In the genomic region with DNA sequence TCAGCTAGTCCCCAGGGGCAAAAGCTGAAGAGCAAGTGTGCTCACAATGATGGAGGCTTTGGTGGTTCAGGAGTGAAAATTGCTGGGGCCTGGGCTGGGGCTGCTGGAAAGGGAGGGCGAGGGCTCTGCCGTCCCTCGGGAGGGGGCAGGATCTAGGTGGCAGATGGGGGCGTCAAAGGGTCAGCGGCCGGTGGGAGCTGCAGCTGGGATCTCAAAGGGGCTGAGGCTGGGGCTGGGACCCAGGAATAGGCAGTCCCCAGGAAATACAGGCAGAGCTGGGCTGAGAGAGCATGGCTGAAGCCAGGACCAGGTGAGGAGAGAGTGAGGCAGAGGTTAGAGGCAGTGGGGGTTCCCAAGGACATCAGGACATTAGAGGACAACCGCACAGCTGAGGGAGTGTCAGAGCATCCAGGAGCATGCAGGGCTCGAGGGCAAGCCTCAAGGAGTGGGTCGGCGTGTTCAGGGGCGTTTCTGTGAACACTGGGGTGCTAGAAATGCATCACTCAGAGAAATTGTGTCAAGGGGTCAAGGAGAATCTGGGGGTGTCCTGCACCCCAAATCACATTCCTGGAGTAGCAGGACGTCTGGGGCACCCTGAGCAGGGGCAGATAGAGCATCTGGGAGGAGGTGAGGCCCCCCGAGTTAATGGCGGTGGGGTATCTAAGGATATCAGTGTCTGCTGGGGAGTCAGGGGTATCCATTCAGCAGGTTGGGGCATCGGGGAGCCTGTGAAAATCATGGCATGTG, we compare ENCODE assay signal across 9 cellular contexts. TPM values are rescaled to one million over a fixed set of nuclear protein-coding genes. Genes with fewer than 3 reads are reported as not detected.
A peak's percentile ranks its signal among the peaks of the same experiment; 100 is the strongest.
DNase-seq lines count a peak whose midpoint lies in the region; ATAC-seq and TF ChIP-seq lines count a peak whose summit lies in the region.
"Had no signal": no experiment of that assay in that cellular context is flagged by ENCODE, and none has a peak within 500 bp of the region (broad histone marks: within the 10 kb centered on the region; RNA-seq: fewer than 3 reads in every experiment).

No MANE protein-coding gene starts in this region.

- DNase-seq in SK-N-SH: no peak
- DNase-seq in activated naive CD8-positive, alpha-beta T cell treated with anti-CD3 and anti-CD28 coated beads, Interleukin-2, amount 50 U/mL, for 24 hours: no peak
- DNase-seq in immature natural killer cell: no peak
- no peak for DNase-seq in DMS153 (lab: John Stamatoyannopoulos, UW)
- DNase-seq in stimulated activated CD4-positive, alpha-beta T cell treated with anti-CD3 and anti-CD28 coated beads, Interleukin-4, amount 100 ng/mL, for 4 hours: no peak
- DNase-seq in NCI-H1105 (lab: John Stamatoyannopoulos, UW): no peak
- DNase-seq: GOT3 had no signal

- POLR2A ChIA-PET in SK-N-SH (lab: Yijun Ruan, JAX): interaction anchor here (1.7 kb wide), 1 partner anchor 16 kb away, joined by 4 read pairs; no protein-coding TSS in a partner anchor

- H3K9me3 ChIP-seq in SK-N-SH (no peaks in the 10 kb centered on the region), stomach smooth muscle (ENCODE audit: control insufficient read depth in 2 of 2, low read length in 2 of 2) (no peaks in the 10 kb centered on the region)

- TF ChIP-seq EP300 in SK-N-SH (IDR thresholded peaks at IDR 0.05; ENCODE audit: borderline replicate concordance in 1 of 2, low read depth in 1 of 2, low read length in 1 of 2): no peak

- ATAC-seq in SK-N-SH treated with all-trans-retinoic acid at 6 μM for 48 hours: no peak
- no peak for ATAC-seq in activated naive CD8-positive, alpha-beta T cell treated with anti-CD3 and anti-CD28 coated beads, Interleukin-2, amount 50 U/mL, for 24 hours

- H3F3A ChIP-seq in SK-N-SH (replicated peaks; ENCODE audit: insufficient read depth): no peaks in the 10 kb centered on the region

- peak overlapping the region; percentile 52; the same call in 1 of the 2 replicates for H3K4me2 ChIP-seq in SK-N-SH

- 70% methylated on average over 15 of the region's 15 CpGs for WGBS in SK-N-SH (ENCODE audit: low lambda C conversion rate)

- H3K27me3 ChIP-seq in SK-N-SH (ENCODE audit: insufficient read depth): no peaks in the 10 kb centered on the region
- no peaks in the 10 kb centered on the region for H3K27me3 ChIP-seq in stomach smooth muscle (ENCODE audit: control insufficient read depth in 1 of 2, insufficient read depth in 2 of 2, low read length in 2 of 2)

- CTCF ChIA-PET in SK-N-SH (lab: Yijun Ruan, JAX): no interaction called here

- no peak overlapping the region for H3K9ac ChIP-seq in SK-N-SH
- peak overlapping the region; percentile 62 to 66 for H3K9ac ChIP-seq in stomach smooth muscle (ENCODE audit: low read length in 2 of 2)

- peak overlapping the region; percentile 2 to 6; a peak in 2 of 4 replicates for H3K4me3 ChIP-seq in SK-N-SH (ENCODE audit: low read depth in 2 of 2, low read length in 1 of 2)
- H3K4me3 ChIP-seq in stomach smooth muscle (ENCODE audit: low read length in 2 of 2): peak overlapping the region; percentile 49 to 66

- no peak overlapping the region for H3K27ac Mint-ChIP-seq in activated naive CD8-positive, alpha-beta T cell treated with anti-CD3 and anti-CD28 coated beads, Interleukin-2, amount 50 U/mL, for 24 hours
- H3K27ac Mint-ChIP-seq in immature natural killer cell: peak overlapping the region in 2 of 6 donors; percentile 40 to 44

- peaks cover 8% of the 10 kb centered on the region; the same call in 1 of the 2 replicates for H3K79me2 ChIP-seq in SK-N-SH (ENCODE audit: insufficient read depth)

- H3K4me1 Mint-ChIP-seq in activated naive CD8-positive, alpha-beta T cell treated with anti-CD3 and anti-CD28 coated beads, Interleukin-2, amount 50 U/mL, for 24 hours: peaks cover 22% of the 10 kb centered on the region
- H3K4me1 Mint-ChIP-seq in immature natural killer cell: peaks cover 40 to 42% of the 10 kb centered on the region in 2 donors

- H3K4me1 ChIP-seq in SK-N-SH (ENCODE audit: control insufficient read depth in 1 of 2, insufficient read depth in 2 of 2, low read depth in 1 of 2, low read length in 1 of 2) (peaks cover under 1 to 24% of the 10 kb centered on the region in 2 experiments; a peak in 2 of 4 replicates), stomach smooth muscle (ENCODE audit: control insufficient read depth, insufficient read depth, low read length) (peaks cover 31% of the 10 kb centered on the region)

- H3K36me3 Mint-ChIP-seq in activated naive CD8-positive, alpha-beta T cell treated with anti-CD3 and anti-CD28 coated beads, Interleukin-2, amount 50 U/mL, for 24 hours (ENCODE audit: low read depth): peaks cover 7% of the 10 kb centered on the region
- no peaks in the 10 kb centered on the region for H3K36me3 Mint-ChIP-seq in immature natural killer cell

- no peak for TF ChIP-seq RAD21 in SK-N-SH (IDR thresholded peaks at IDR 0.05; ENCODE audit: low read length)

- H3K9me2 ChIP-seq in SK-N-SH: no peaks in the 10 kb centered on the region

- no peaks in the 10 kb centered on the region for H3K36me3 ChIP-seq in SK-N-SH (replicated peaks in 1 of 2; ENCODE audit: control insufficient read depth in 1 of 2, insufficient read depth in 2 of 2, low read length in 1 of 2)
- H3K36me3 ChIP-seq in stomach smooth muscle (ENCODE audit: control insufficient read depth in 2 of 2, insufficient read depth in 2 of 2, low read length in 2 of 2): no peaks in the 10 kb centered on the region

- no peaks in the 10 kb centered on the region for H3K27me3 Mint-ChIP-seq in activated naive CD8-positive, alpha-beta T cell treated with anti-CD3 and anti-CD28 coated beads, Interleukin-2, amount 50 U/mL, for 24 hours
- peaks cover 5 to 8% (median 6%) of the 10 kb centered on the region in 3 donors for H3K27me3 Mint-ChIP-seq in immature natural killer cell (ENCODE audit: low read depth in 3 of 3)

- H4K20me1 ChIP-seq in SK-N-SH (ENCODE audit: insufficient read depth): no peaks in the 10 kb centered on the region

- no peaks in the 10 kb centered on the region for H3K9me3 Mint-ChIP-seq in activated naive CD8-positive, alpha-beta T cell treated with anti-CD3 and anti-CD28 coated beads, Interleukin-2, amount 50 U/mL, for 24 hours
- H3K9me3 Mint-ChIP-seq in immature natural killer cell: no peaks in the 10 kb centered on the region

- H3K27ac ChIP-seq in SK-N-SH (ENCODE audit: low read depth in 2 of 2, low read length in 1 of 2) (no peak overlapping the region), stomach smooth muscle (ENCODE audit: low read length) (peak overlapping the region; percentile 49)

- H2AFZ ChIP-seq in SK-N-SH (ENCODE audit: low read depth): no peak overlapping the region

- TF ChIP-seq CTCF in SK-N-SH (IDR thresholded peaks at IDR 0.05): no peak

- peak overlapping the region; percentile 26 for H3K4me3 Mint-ChIP-seq in activated naive CD8-positive, alpha-beta T cell treated with anti-CD3 and anti-CD28 coated beads, Interleukin-2, amount 50 U/mL, for 24 hours
- peak overlapping the region; percentile 39 to 69 (median 63) for H3K4me3 Mint-ChIP-seq in immature natural killer cell

TF ChIP-seq in SK-N-SH treated with all-trans-retinoic acid at 6 μM for 48 hours, 23 proteins besides CTCF, POLR2A, EP300 and RAD21 (continues in another document):
- TF ChIP-seq RARB (CRISPR knock-in tag; IDR thresholded peaks at IDR 0.05): no peak
- TF ChIP-seq SNAI2 (CRISPR knock-in tag; IDR thresholded peaks at IDR 0.05): no peak
- no peak for TF ChIP-seq ARNTL (CRISPR knock-in tag; IDR thresholded peaks at IDR 0.05; ENCODE audit: borderline replicate concordance, low read depth)
- TF ChIP-seq CSDC2 (CRISPR knock-in tag; IDR thresholded peaks at IDR 0.05): no peak
- TF ChIP-seq ZNF565 (CRISPR knock-in tag; conservative IDR thresholded peaks at IDR 0.05; ENCODE audit: low read depth): no peak
- no peak for TF ChIP-seq ISL1 (CRISPR knock-in tag; IDR thresholded peaks at IDR 0.05)
- TF ChIP-seq ZFP3 (CRISPR knock-in tag; IDR thresholded peaks at IDR 0.05): no peak
- TF ChIP-seq BACH2 (CRISPR knock-in tag; IDR thresholded peaks at IDR 0.05; ENCODE audit: borderline replicate concordance): no peak
- TF ChIP-seq TOX (CRISPR knock-in tag; IDR thresholded peaks at IDR 0.05; ENCODE audit: borderline replicate concordance): no peak
- TF ChIP-seq POU6F1 (CRISPR knock-in tag; IDR thresholded peaks at IDR 0.05; ENCODE audit: borderline replicate concordance, low read depth): no peak
- no peak for TF ChIP-seq ZNF8 (CRISPR knock-in tag; IDR thresholded peaks at IDR 0.05)

RNA-seq across cellular contexts. Expression of gene SYNE4, which starts 1.2 kb away (rescaled TPM):
- polyA plus RNA-seq in SK-N-SH (2012; rRNA removed): 0.48 and 0.58 TPM in 2 replicates
- polyA plus RNA-seq in SK-N-SH (2012; cell fraction: cytosol; rRNA removed): 0.04 and 0.05 TPM in 2 replicates
- 5.1 and 5.3 TPM in 2 replicates for polyA plus RNA-seq in SK-N-SH (2012; cell fraction: nucleus; rRNA removed)
- polyA plus RNA-seq in immature natural killer cell: not detected

RNA-seq across cellular contexts. Expression of gene ALKBH6, which starts 4.2 kb away (rescaled TPM):
- polyA plus RNA-seq in SK-N-SH (2012; rRNA removed) (29.9 and 30.7 TPM in 2 replicates), immature natural killer cell (10 to 100 TPM; 27.2 to 34.6 (median 30.0) TPM)
- polyA plus RNA-seq in SK-N-SH (2012; cell fraction: cytosol; rRNA removed): 19.8 and 21.2 TPM in 2 replicates
- 133 and 254 TPM in 2 replicates for polyA plus RNA-seq in SK-N-SH (2012; cell fraction: nucleus; rRNA removed)

RNA-seq across cellular contexts. Expression of gene SDHAF1, which starts 14.8 kb away (rescaled TPM):
- 22.5 and 25.3 TPM in 2 replicates for polyA plus RNA-seq in SK-N-SH (2012; rRNA removed)
- polyA plus RNA-seq in SK-N-SH (2012; cell fraction: cytosol; rRNA removed): 15.7 and 21.8 TPM in 2 replicates
- polyA plus RNA-seq in SK-N-SH (2012; cell fraction: nucleus; rRNA removed): 15.6 and 26.4 TPM in 2 replicates
- 10 to 100 TPM; 44.7 to 51.0 (median 48.3) TPM for polyA plus RNA-seq in immature natural killer cell

RNA-seq across cellular contexts. Expression of gene CLIP3, which starts 22.9 kb away (rescaled TPM):
- polyA plus RNA-seq in SK-N-SH (2012; rRNA removed) (7.1 and 13.1 TPM in 2 replicates), immature natural killer cell (under 1 TPM in 2 of 3 donors, not detected in 1; 0.07 to 0.55 TPM)
- polyA plus RNA-seq in SK-N-SH (2012; cell fraction: cytosol; rRNA removed): 7.3 and 9.1 TPM in 2 replicates
- polyA plus RNA-seq in SK-N-SH (2012; cell fraction: nucleus; rRNA removed): 17.5 and 22.4 TPM in 2 replicates

RNA-seq across cellular contexts. Expression of gene THAP8, which starts 44.3 kb away (rescaled TPM):
- 6.2 and 6.3 TPM in 2 replicates for polyA plus RNA-seq in SK-N-SH (2012; rRNA removed)
- 2.3 and 4.8 TPM in 2 replicates for polyA plus RNA-seq in SK-N-SH (2012; cell fraction: cytosol; rRNA removed)
- 3.9 and 4.2 TPM in 2 replicates for polyA plus RNA-seq in SK-N-SH (2012; cell fraction: nucleus; rRNA removed)
- 10 to 100 TPM in 2 of 3 donors, 1 to 10 TPM in 1; 3.2 to 10.7 (median 10.1) TPM for polyA plus RNA-seq in immature natural killer cell
